In the genomic region with DNA sequence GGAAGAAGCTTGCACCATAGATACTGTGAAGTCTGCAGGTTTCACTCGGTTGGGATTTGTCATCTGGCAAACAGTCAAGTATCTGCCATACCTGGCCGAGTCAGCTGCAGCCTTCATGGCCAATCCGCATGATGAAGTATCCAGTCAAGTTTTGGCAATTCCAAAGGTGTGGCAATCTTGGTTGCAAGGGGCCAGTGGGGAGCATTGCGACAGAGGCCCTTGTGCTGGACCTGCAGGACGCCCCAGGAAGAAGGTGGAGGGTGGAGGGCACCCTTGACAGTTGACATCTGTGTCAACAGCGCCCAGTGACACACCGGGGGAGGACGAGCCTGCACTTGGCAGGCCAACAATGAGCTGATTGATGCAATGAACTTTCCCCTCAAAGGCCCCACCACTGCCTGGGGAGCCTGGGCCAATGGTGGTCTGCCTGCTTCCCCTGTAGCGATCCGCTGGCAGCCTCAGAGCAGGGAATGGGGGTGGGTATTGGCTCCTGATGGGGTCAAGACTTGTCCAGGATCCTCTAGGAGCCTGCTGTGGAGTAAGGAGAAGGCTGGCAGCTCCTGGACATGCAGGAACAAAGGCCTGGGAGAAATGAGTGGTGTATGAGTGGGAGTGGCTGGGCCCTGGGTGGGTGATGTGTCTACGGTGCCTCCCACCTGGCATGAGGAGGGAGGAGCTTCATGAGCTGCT, we compare ENCODE assay signal across 1 cellular context.
TF ChIP-seq lines count a peak whose summit lies in the region.

No MANE protein-coding gene starts in this region.

TF ChIP-seq in HepG2, 621 proteins besides CTCF, POLR2A, EP300 and RAD21 (continued from another document and continues in another):
- TF ChIP-seq, protein P1, sequence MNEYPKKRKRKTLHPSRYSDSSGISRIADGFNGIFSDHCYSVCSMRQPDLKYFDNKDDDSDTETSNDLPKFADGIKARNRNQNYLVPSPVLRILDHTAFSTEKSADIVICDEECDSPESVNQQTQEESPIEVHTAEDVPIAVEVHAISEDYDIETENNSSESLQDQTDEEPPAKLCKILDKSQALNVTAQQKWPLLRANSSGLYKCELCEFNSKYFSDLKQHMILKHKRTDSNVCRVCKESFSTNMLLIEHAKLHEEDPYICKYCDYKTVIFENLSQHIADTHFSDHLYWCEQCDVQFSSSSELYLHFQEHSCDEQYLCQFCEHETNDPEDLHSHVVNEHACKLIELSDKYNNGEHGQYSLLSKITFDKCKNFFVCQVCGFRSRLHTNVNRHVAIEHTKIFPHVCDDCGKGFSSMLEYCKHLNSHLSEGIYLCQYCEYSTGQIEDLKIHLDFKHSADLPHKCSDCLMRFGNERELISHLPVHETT (CRISPR knock-in tag; conservative IDR thresholded peaks at IDR 0.05) = peak; percentile 52
- TF ChIP-seq SNAI1 (CRISPR knock-in tag; IDR thresholded peaks at IDR 0.05; ENCODE audit: borderline replicate concordance) (peak; percentile 80; the same call in 1 of the 2 replicates), ZKSCAN8 (CRISPR knock-in tag; IDR thresholded peaks at IDR 0.05; ENCODE audit: borderline replicate concordance) (peak; percentile 91; the same call in 1 of the 2 replicates), BHLHE40 (IDR thresholded peaks at IDR 0.05; ENCODE audit: low read length) (peak; percentile 32; the same call in 1 of the 2 replicates), RORA (CRISPR knock-in tag; IDR thresholded peaks at IDR 0.05) (no peak), ATF7-NPFF (CRISPR knock-in tag; IDR thresholded peaks at IDR 0.05; ENCODE audit: low read depth) (peak; percentile 36; the same call in 1 of the 2 replicates), MTF2 (CRISPR knock-in tag; IDR thresholded peaks at IDR 0.05; ENCODE audit: borderline replicate concordance) (no peak), POGZ (CRISPR knock-in tag; IDR thresholded peaks at IDR 0.05) (peak; percentile 84), FOXA1 (IDR thresholded peaks at IDR 0.05) (peak; percentile 78), FOXA1 (CRISPR knock-in tag; IDR thresholded peaks at IDR 0.05) (peak; percentile 100), CENPX (CRISPR knock-in tag; IDR thresholded peaks at IDR 0.05) (no peak), HOXA9 (CRISPR knock-in tag; IDR thresholded peaks at IDR 0.05; ENCODE audit: borderline replicate concordance) (no peak), ASH2L (IDR thresholded peaks at IDR 0.05; ENCODE audit: insufficient read length, low read depth, low read length) (peak; percentile 62), HNRNPH1 (optimal IDR thresholded peaks at IDR 0.05; ENCODE audit: low read depth, low read length) (peak; percentile 70), SMAD9 (CRISPR knock-in tag; IDR thresholded peaks at IDR 0.05) (no peak), ZNF550 (CRISPR knock-in tag; IDR thresholded peaks at IDR 0.05; ENCODE audit: borderline replicate concordance) (no peak), ZBTB7B (CRISPR knock-in tag; IDR thresholded peaks at IDR 0.05) (peak; percentile 100), GTF3A (CRISPR knock-in tag; conservative IDR thresholded peaks at IDR 0.05) (no peak), REST (IDR thresholded peaks at IDR 0.05; ENCODE audit: borderline replicate concordance in 1 of 2, low read depth in 1 of 2, low read length in 2 of 2) (peak in 1 of 2 experiments; percentile 61; a peak in 1 of 4 replicates), NFATC3 (CRISPR knock-in tag; IDR thresholded peaks at IDR 0.05) (no peak), MEIS2 (CRISPR knock-in tag; IDR thresholded peaks at IDR 0.05) (peak; percentile 100), RFX5 (IDR thresholded peaks at IDR 0.05; ENCODE audit: low read depth, low read length) (0 out of 2 replicates have a peak, but pooled peaks have one; percentile 28), ZC3H13 (CRISPR knock-in tag; IDR thresholded peaks at IDR 0.05) (no peak), ZSCAN21 (CRISPR knock-in tag; IDR thresholded peaks at IDR 0.05; ENCODE audit: borderline replicate concordance) (peak; percentile 92), ZNF230 (CRISPR knock-in tag; IDR thresholded peaks at IDR 0.05) (peak; percentile 25; the same call in 1 of the 2 replicates), CSRNP1 (CRISPR knock-in tag; IDR thresholded peaks at IDR 0.05) (0 out of 2 replicates have a peak, but pooled peaks have one; percentile 49), ZNF775 (CRISPR knock-in tag; IDR thresholded peaks at IDR 0.05; ENCODE audit: borderline replicate concordance) (no peak), ZNF17 (CRISPR knock-in tag; IDR thresholded peaks at IDR 0.05) (no peak), MYC (CRISPR knock-in tag; IDR thresholded peaks at IDR 0.05; ENCODE audit: borderline replicate concordance) (peak; percentile 85), ZFP41 (CRISPR knock-in tag; IDR thresholded peaks at IDR 0.05; ENCODE audit: borderline replicate concordance) (no peak), ZNF782 (CRISPR knock-in tag; IDR thresholded peaks at IDR 0.05; ENCODE audit: borderline replicate concordance) (peak; percentile 30; the same call in 1 of the 2 replicates), ZNF331 (CRISPR knock-in tag; IDR thresholded peaks at IDR 0.05) (peak; percentile 96), HDAC1 (CRISPR knock-in tag; IDR thresholded peaks at IDR 0.05) (peak; percentile 92), ZNF670 (CRISPR knock-in tag; IDR thresholded peaks at IDR 0.05; ENCODE audit: borderline replicate concordance) (no peak)
- TF ChIP-seq, protein P2, sequence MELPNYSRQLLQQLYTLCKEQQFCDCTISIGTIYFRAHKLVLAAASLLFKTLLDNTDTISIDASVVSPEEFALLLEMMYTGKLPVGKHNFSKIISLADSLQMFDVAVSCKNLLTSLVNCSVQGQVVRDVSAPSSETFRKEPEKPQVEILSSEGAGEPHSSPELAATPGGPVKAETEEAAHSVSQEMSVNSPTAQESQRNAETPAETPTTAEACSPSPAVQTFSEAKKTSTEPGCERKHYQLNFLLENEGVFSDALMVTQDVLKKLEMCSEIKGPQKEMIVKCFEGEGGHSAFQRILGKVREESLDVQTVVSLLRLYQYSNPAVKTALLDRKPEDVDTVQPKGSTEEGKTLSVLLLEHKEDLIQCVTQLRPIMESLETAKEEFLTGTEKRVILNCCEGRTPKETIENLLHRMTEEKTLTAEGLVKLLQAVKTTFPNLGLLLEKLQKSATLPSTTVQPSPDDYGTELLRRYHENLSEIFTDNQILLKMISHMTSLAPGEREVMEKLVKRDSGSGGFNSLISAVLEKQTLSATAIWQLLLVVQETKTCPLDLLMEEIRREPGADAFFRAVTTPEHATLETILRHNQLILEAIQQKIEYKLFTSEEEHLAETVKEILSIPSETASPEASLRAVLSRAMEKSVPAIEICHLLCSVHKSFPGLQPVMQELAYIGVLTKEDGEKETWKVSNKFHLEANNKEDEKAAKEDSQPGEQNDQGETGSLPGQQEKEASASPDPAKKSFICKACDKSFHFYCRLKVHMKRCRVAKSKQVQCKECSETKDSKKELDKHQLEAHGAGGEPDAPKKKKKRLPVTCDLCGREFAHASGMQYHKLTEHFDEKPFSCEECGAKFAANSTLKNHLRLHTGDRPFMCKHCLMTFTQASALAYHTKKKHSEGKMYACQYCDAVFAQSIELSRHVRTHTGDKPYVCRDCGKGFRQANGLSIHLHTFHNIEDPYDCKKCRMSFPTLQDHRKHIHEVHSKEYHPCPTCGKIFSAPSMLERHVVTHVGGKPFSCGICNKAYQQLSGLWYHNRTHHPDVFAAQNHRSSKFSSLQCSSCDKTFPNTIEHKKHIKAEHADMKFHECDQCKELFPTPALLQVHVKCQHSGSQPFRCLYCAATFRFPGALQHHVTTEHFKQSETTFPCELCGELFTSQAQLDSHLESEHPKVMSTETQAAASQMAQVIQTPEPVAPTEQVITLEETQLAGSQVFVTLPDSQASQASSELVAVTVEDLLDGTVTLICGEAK (IDR thresholded peaks at IDR 0.05) = no peak
- TF ChIP-seq, protein P2 (CRISPR knock-in tag; IDR thresholded peaks at IDR 0.05) = no peak
- TF ChIP-seq, protein P3, sequence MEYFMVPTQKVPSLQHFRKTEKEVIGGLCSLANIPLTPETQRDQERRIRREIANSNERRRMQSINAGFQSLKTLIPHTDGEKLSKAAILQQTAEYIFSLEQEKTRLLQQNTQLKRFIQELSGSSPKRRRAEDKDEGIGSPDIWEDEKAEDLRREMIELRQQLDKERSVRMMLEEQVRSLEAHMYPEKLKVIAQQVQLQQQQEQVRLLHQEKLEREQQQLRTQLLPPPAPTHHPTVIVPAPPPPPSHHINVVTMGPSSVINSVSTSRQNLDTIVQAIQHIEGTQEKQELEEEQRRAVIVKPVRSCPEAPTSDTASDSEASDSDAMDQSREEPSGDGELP (IDR thresholded peaks at IDR 0.05; ENCODE audit: borderline replicate concordance, low read depth) = peak; percentile 94
- TF ChIP-seq, protein P4, sequence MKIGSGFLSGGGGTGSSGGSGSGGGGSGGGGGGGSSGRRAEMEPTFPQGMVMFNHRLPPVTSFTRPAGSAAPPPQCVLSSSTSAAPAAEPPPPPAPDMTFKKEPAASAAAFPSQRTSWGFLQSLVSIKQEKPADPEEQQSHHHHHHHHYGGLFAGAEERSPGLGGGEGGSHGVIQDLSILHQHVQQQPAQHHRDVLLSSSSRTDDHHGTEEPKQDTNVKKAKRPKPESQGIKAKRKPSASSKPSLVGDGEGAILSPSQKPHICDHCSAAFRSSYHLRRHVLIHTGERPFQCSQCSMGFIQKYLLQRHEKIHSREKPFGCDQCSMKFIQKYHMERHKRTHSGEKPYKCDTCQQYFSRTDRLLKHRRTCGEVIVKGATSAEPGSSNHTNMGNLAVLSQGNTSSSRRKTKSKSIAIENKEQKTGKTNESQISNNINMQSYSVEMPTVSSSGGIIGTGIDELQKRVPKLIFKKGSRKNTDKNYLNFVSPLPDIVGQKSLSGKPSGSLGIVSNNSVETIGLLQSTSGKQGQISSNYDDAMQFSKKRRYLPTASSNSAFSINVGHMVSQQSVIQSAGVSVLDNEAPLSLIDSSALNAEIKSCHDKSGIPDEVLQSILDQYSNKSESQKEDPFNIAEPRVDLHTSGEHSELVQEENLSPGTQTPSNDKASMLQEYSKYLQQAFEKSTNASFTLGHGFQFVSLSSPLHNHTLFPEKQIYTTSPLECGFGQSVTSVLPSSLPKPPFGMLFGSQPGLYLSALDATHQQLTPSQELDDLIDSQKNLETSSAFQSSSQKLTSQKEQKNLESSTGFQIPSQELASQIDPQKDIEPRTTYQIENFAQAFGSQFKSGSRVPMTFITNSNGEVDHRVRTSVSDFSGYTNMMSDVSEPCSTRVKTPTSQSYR (CRISPR knock-in tag; IDR thresholded peaks at IDR 0.05; ENCODE audit: borderline replicate concordance) = peak; percentile 87
